Comparison of ENCODE assay signal across 18 cellular contexts in the genomic region with DNA sequence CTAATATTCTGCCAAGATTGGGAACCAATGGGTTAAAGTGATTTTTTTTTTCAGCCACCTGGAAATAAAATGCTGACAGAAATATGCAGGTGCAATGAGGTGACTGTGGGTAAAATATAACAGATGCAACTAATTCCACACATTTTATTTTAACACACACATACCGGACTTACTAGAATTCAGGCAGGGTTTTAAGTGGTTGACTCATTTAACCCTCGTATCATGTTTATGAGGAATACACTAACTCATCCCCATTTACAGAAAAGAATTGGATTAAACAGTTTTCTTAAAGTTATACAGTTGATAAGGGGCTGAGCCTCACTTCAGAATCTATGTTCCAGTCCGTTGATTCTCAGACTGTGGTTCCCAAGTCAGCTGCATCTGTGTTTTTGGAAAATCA.
DNase-seq lines count a peak whose midpoint lies in the region; ATAC-seq, FAIRE-seq and TF ChIP-seq lines count a peak whose summit lies in the region.
"Had no signal": no experiment of that assay in that cellular context is flagged by ENCODE, and none has a peak within 500 bp of the region (broad histone marks: within the 10 kb centered on the region; RNA-seq: fewer than 3 reads in every experiment).

No MANE protein-coding gene starts in this region.

- ATAC-seq in GM18907 (IDR thresholded peaks at IDR 0.05; ENCODE audit: unreplicated experiment) = peak; percentile 11
- peak; percentile 4 for ATAC-seq in GM21515 (IDR thresholded peaks at IDR 0.05; ENCODE audit: unreplicated experiment)

- peak overlapping the region; percentile 36 for H2AFZ ChIP-seq in KMS-11 (ENCODE audit: low read depth)

- TF ChIP-seq CTCF in KMS-11 (conservative IDR thresholded peaks at IDR 0.05; ENCODE audit: low read depth, low read length) = no peak
- no peak for TF ChIP-seq CTCF in GM20000 (IDR thresholded peaks at IDR 0.05; ENCODE audit: extremely low read depth, missing control alignments)

- no peaks in the 10 kb centered on the region for H3K36me3 ChIP-seq in KMS-11 (ENCODE audit: insufficient read depth)
- H3K36me3 ChIP-seq: MG63, SJCRH30 had no signal

- H3K4me3 ChIP-seq in KMS-11 (IDR thresholded peaks at IDR 0.05; ENCODE audit: insufficient read depth, low read depth, low read length) = no peak overlapping the region
- H3K4me3 ChIP-seq: MG63, SJCRH30 had no signal

- peaks cover 57% of the 10 kb centered on the region for H3K4me1 ChIP-seq in KMS-11 (ENCODE audit: low read depth, poor library complexity, severe bottlenecking)
- H3K4me1 ChIP-seq: SJCRH30 had no signal

- no peaks in the 10 kb centered on the region; the same call in 1 of the 2 replicates for H3K27me3 ChIP-seq in KMS-11 (ENCODE audit: insufficient read depth, low read depth)
- H3K27me3 ChIP-seq: MG63, SJCRH30 had no signal

- H3K79me2 ChIP-seq in KMS-11 (ENCODE audit: insufficient read depth, low read depth) = no peaks in the 10 kb centered on the region

- H3K9ac ChIP-seq in KMS-11 = peak overlapping the region; percentile 17; the same call in 1 of the 2 replicates

- peak overlapping the region; percentile 68 for H3K27ac ChIP-seq in KMS-11
- H3K27ac ChIP-seq: HL-60, SJCRH30 had no signal

- FAIRE-seq in frontal cortex (lab: Jason Lieb, UNC) = no peak
- FAIRE-seq: GM12892 had no signal

- H3K4me2 ChIP-seq in KMS-11 = peak overlapping the region; percentile 78

- DNase-seq in myocyte (ENCODE audit: low read depth) (peak; percentile 10), frontal cortex (ENCODE audit: low spot score in 2 of 2) (no peak), GM20000 (ENCODE audit: low spot score) (no peak), SHP77 treated with DMSO at 0.1 percent for 48 hours (lab: John Stamatoyannopoulos, UW) (no peak)
- DNase-seq: AML-193; Calu3; CD4-positive, alpha-beta T cell; KG1; MG63; NCI-H1105; NCI-H187; NCI-H510A; SJCRH30 had no signal

- no peaks in the 10 kb centered on the region for H4K20me1 ChIP-seq in KMS-11 (ENCODE audit: insufficient read depth)
